Comparison of ENCODE assay signal across 1 cellular context in the genomic region with DNA sequence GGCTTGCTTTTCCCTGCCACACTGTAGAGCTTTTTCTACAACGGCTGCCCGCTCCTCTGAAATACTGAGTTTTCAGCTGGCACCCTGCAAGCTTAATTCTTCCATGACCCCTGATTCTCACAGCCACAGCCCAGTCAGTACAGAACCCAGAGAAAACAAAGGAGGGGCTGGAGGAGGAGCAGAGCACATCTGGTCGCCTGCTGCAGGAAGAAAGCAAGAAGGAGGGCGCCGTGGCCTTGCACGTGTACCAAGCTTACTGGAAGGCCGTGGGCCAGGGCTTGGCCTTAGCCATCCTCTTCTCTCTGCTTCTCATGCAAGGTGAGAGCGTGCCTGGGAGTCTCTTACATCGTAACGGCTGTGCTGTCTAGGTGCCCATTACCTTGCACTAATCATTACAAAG.
TF ChIP-seq lines count a peak whose summit lies in the region.

No MANE protein-coding gene starts in this region.

TF ChIP-seq in GM12878, 131 proteins besides CTCF, POLR2A, EP300 and RAD21:
- TF ChIP-seq WRNIP1 (IDR thresholded peaks at IDR 0.05; ENCODE audit: borderline replicate concordance, low read depth, low read length) (no peak), CBX3 (IDR thresholded peaks at IDR 0.05; ENCODE audit: borderline replicate concordance, low read depth) (no peak), STAT3 (IDR thresholded peaks at IDR 0.05; ENCODE audit: low read depth, low read length) (no peak), ZNF274 (IDR thresholded peaks at IDR 0.05; ENCODE audit: insufficient read depth, insufficient read length) (no peak), SP1 (IDR thresholded peaks at IDR 0.05; ENCODE audit: low read depth, low read length) (no peak), SMC3 (IDR thresholded peaks at IDR 0.05; ENCODE audit: borderline replicate concordance, low read length) (no peak), SIX5 (IDR thresholded peaks at IDR 0.05; ENCODE audit: low read depth, low read length, severe bottlenecking) (no peak), NFYA (IDR thresholded peaks at IDR 0.05; ENCODE audit: borderline replicate concordance, low read depth, low read length) (no peak), USF2 (IDR thresholded peaks at IDR 0.05; ENCODE audit: borderline replicate concordance, low read depth, low read length) (no peak), MYC (IDR thresholded peaks at IDR 0.05; ENCODE audit: insufficient read depth, insufficient read length, insufficient replicate concordance, low read length, severe bottlenecking) (no peak), FOXM1 (IDR thresholded peaks at IDR 0.05; ENCODE audit: low read depth, low read length) (no peak), SREBF1 (IDR thresholded peaks at IDR 0.05; ENCODE audit: low read length) (no peak), ATF3 (IDR thresholded peaks at IDR 0.05; ENCODE audit: borderline replicate concordance, extremely low read depth, low read depth, low read length) (no peak), CBX5 (IDR thresholded peaks at IDR 0.05; ENCODE audit: low read depth) (no peak)
